Comparison of ENCODE assay signal across 8 cellular contexts in genomic region chr17:82021728-82022309, GRCh38. TPM values are rescaled to one million over a fixed set of nuclear protein-coding genes. Genes with fewer than 3 reads are reported as not detected.
A peak's percentile ranks its signal among the peaks of the same experiment; 100 is the strongest.
DNase-seq lines count a peak whose midpoint lies in the region; ATAC-seq, FAIRE-seq and TF ChIP-seq lines count a peak whose summit lies in the region.

No MANE protein-coding gene starts in this region.

- intact Hi-C loops in heart left ventricle (cut with DNase I), result loop anchor here in 9 of 10 donors (1.0 to 10.0 kb wide), 7 partner anchors 45 to 161 kb away; partner anchors contain the start of genes ASPSCR1 (in 4 of the 9), P4HB (in 2 of the 9) and NOTUM (in 1 of the 9)
- intact Hi-C loops in Right ventricle myocardium inferior (cut with DNase I), result loop anchor here (1.0 kb wide), 1 partner anchor 63 kb away; no protein-coding TSS in a partner anchor
- intact Hi-C loops in left colon (cut with DNase I, micrococcal nuclease), result no loop called here
- intact Hi-C loops in tibial artery (cut with DNase I; ENCODE audit: low total_unique reads), result loop anchor here (2.0 kb wide), 1 partner anchor 63 kb away; no protein-coding TSS in a partner anchor

- H3K9me3 ChIP-seq in heart left ventricle (no peaks in the 10 kb centered on the region), tibial artery (no peaks in the 10 kb centered on the region)

- whole genome bisulfite sequencing in heart left ventricle, 4 donors, result 14 to 26% (median 23%) methylated on average over 11 to 15 of the region's 15 CpGs

- H3K27ac ChIP-seq in heart left ventricle, result peak overlapping the region in 5 of 12 donors; percentile 66 to 83 (median 80)
- peak overlapping the region; percentile 61 to 72 for H3K27ac ChIP-seq in tibial artery

- ATAC-seq in heart left ventricle (no peak), Right ventricle myocardium inferior (no peak), left colon (peak; percentile 31), HG02588 (IDR thresholded peaks at IDR 0.05; ENCODE audit: unreplicated experiment) (no peak)
- no peak for ATAC-seq in activated T-cell treated with anti-CD3 and anti-CD28 coated beads, Interleukin-2, amount 50 U/mL, for 72 hours (replicated peaks in 1 of 2)

- H3K27me3 ChIP-seq in heart left ventricle (no peaks in the 10 kb centered on the region), tibial artery (no peaks in the 10 kb centered on the region)

- no peaks in the 10 kb centered on the region for H3K9me3 Mint-ChIP-seq in activated T-cell treated with anti-CD3 and anti-CD28 coated beads, Interleukin-2, amount 50 U/mL, for 72 hours

- FAIRE-seq in D721Med (lab: Jason Lieb, UNC), result no peak

- H3K36me3 ChIP-seq in heart left ventricle, result peaks cover 0 to 20% (median 6%) of the 10 kb centered on the region in 9 donors
- H3K36me3 ChIP-seq in tibial artery, result peaks cover 0 to 25% (median 11%) of the 10 kb centered on the region in 3 donors

- DNase-seq in heart left ventricle (no peak), Right ventricle myocardium inferior (ENCODE audit: missing footprints) (no peak), left colon (peak in 1 of 2 donors; percentile 60), tibial artery (no peak), NCI-H510A treated with DMSO at 0.1 percent for 48 hours (lab: John Stamatoyannopoulos, UW) (no peak), D721Med (ENCODE audit: insufficient read length, low spot score) (no peak)
- no peak for DNase-seq in activated T-cell treated with anti-CD3 and anti-CD28 coated beads, Interleukin-2, amount 50 U/mL, for 72 hours

- TF ChIP-seq POLR2A in heart left ventricle (IDR thresholded peaks at IDR 0.05), result no peak

- peaks cover 28% of the 10 kb centered on the region for H3K4me1 Mint-ChIP-seq in activated T-cell treated with anti-CD3 and anti-CD28 coated beads, Interleukin-2, amount 50 U/mL, for 72 hours (ENCODE audit: low read depth)

- no peak overlapping the region for H3K27ac Mint-ChIP-seq in activated T-cell treated with anti-CD3 and anti-CD28 coated beads, Interleukin-2, amount 50 U/mL, for 72 hours

- H3K4me3 ChIP-seq in heart left ventricle (peak overlapping the region; percentile 70 to 99 (median 94)), tibial artery (peak overlapping the region; percentile 65 to 91)

- H3K4me1 ChIP-seq in heart left ventricle (peaks cover 5 to 37% (median 23%) of the 10 kb centered on the region in 12 donors), tibial artery (peaks cover 0 to 33% (median 25%) of the 10 kb centered on the region in 4 donors)

- H3K4me3 Mint-ChIP-seq in activated T-cell treated with anti-CD3 and anti-CD28 coated beads, Interleukin-2, amount 50 U/mL, for 72 hours, result peak overlapping the region; percentile 84 to 89

- H3K27me3 Mint-ChIP-seq in activated T-cell treated with anti-CD3 and anti-CD28 coated beads, Interleukin-2, amount 50 U/mL, for 72 hours (ENCODE audit: low read depth), result no peaks in the 10 kb centered on the region

- TF ChIP-seq CTCF in heart left ventricle (IDR thresholded peaks at IDR 0.05) (no peak), tibial artery (IDR thresholded peaks at IDR 0.05) (no peak), D721Med (IDR thresholded peaks at IDR 0.05; ENCODE audit: insufficient read depth, missing control alignments) (no peak)

- H3K36me3 Mint-ChIP-seq in activated T-cell treated with anti-CD3 and anti-CD28 coated beads, Interleukin-2, amount 50 U/mL, for 72 hours (ENCODE audit: insufficient read depth in 2 of 2), result no peaks in the 10 kb centered on the region

RNA-seq across cellular contexts. Expression of gene CENPX, which starts 0.9 kb away (rescaled TPM):
- total RNA-seq in heart left ventricle (10 to 100 TPM; 16.8 to 62.0 (median 23.8) TPM), Right ventricle myocardium inferior (30.5 TPM), left colon (100 to 1,000 TPM in 1 of 2 donors, 10 to 100 TPM in 1; 83.3 to 127 TPM)
- 100 to 1,000 TPM in 1 of 2 donors, 10 to 100 TPM in 1; 37.3 to 126 TPM for polyA plus RNA-seq in heart left ventricle
- 10 to 100 TPM; 32.2 to 44.0 TPM for total RNA-seq in activated T-cell treated with anti-CD3 and anti-CD28 coated beads, Interleukin-2, amount 50 U/mL, for 72 hours

RNA-seq across cellular contexts. Expression of gene LRRC45, which starts 1.3 kb away (rescaled TPM):
- 1 to 10 TPM; 2.9 to 7.5 (median 5.6) TPM for total RNA-seq in heart left ventricle
- 1 to 10 TPM; 5.1 to 8.6 TPM for polyA plus RNA-seq in heart left ventricle
- total RNA-seq in Right ventricle myocardium inferior, result 5.3 TPM
- 10 to 100 TPM; 11.8 to 15.4 TPM for total RNA-seq in activated T-cell treated with anti-CD3 and anti-CD28 coated beads, Interleukin-2, amount 50 U/mL, for 72 hours
- 10 to 100 TPM; 14.2 to 20.8 TPM for total RNA-seq in left colon

RNA-seq across cellular contexts. Expression of gene RAC3, which starts 9.7 kb away (rescaled TPM):
- total RNA-seq in heart left ventricle (1 to 10 TPM in 7 of 9 donors, under 1 TPM in 2; 0.76 to 2.6 (median 1.5) TPM), Right ventricle myocardium inferior (2.2 TPM), left colon (1 to 10 TPM; 4.2 to 9.0 TPM)
- polyA plus RNA-seq in heart left ventricle, result 1 to 10 TPM; 1.2 to 2.0 TPM
- 10 to 100 TPM in 1 of 2 donors, 1 to 10 TPM in 1; 8.5 to 13.1 TPM for total RNA-seq in activated T-cell treated with anti-CD3 and anti-CD28 coated beads, Interleukin-2, amount 50 U/mL, for 72 hours

RNA-seq across cellular contexts. Expression of gene DCXR, which starts 15.7 kb away (rescaled TPM):
- total RNA-seq in heart left ventricle (100 to 1,000 TPM; 139 to 312 (median 185) TPM), Right ventricle myocardium inferior (175 TPM), left colon (100 to 1,000 TPM; 111 to 137 TPM)
- 100 to 1,000 TPM; 243 to 246 TPM for polyA plus RNA-seq in heart left ventricle
- total RNA-seq in activated T-cell treated with anti-CD3 and anti-CD28 coated beads, Interleukin-2, amount 50 U/mL, for 72 hours, result 100 to 1,000 TPM; 114 to 125 TPM

RNA-seq across cellular contexts. Expression of gene RFNG, which starts 29.8 kb away (rescaled TPM):
- total RNA-seq in heart left ventricle (10 to 100 TPM; 16.4 to 30.6 (median 20.4) TPM), Right ventricle myocardium inferior (19.3 TPM), left colon (10 to 100 TPM; 31.5 to 32.3 TPM)
- 10 to 100 TPM; 24.0 to 25.8 TPM for polyA plus RNA-seq in heart left ventricle
- total RNA-seq in activated T-cell treated with anti-CD3 and anti-CD28 coated beads, Interleukin-2, amount 50 U/mL, for 72 hours, result 10 to 100 TPM; 31.0 to 42.2 TPM

Comparison
In these comparisons a context has a peak if more than half of its experiments do, and no peak if none do; other contexts are left out.
1. intact Hi-C loops: an anchor here in heart left ventricle (1.0 to 10.0 kb wide), Right ventricle myocardium inferior (1.0 kb wide) and tibial artery (2.0 kb wide); none called in left colon.